Comparison of ENCODE assay signal across 16 cellular contexts in the genomic region with DNA sequence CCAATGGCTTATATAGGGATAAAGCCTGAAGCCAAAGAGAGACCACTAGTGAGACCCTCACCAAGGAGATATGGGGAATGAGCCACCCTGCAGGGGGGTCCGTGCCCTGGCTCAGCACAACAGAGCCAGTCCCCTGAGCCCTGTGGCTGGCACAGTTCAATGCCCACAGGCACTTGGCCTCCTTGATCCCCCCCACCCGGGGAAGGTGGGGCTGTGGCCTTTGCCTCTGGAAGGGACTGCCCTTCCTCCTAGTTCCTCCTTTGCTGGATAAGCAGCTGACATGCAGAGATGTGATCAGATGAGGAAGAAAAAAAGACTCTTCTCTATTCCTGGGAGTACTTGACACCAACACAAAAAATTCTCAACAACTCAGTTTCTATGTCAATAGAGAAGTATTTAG. TPM values are rescaled to one million over a fixed set of nuclear protein-coding genes. Genes with fewer than 3 reads are reported as not detected.
DNase-seq lines count a peak whose midpoint lies in the region; ATAC-seq, FAIRE-seq and TF ChIP-seq lines count a peak whose summit lies in the region.
"Had no signal": no experiment of that assay in that cellular context is flagged by ENCODE, and none has a peak within 500 bp of the region (broad histone marks: within the 10 kb centered on the region; RNA-seq: fewer than 3 reads in every experiment).

No MANE protein-coding gene starts in this region.

- peak overlapping the region; percentile 16 to 89 for H3K18ac ChIP-seq in mesenchymal stem cell (ENCODE audit: low read depth in 1 of 2, low read length in 2 of 2)

- peak overlapping the region in 1 of 2 experiments; percentile 31 for H3K14ac ChIP-seq in mesenchymal stem cell (ENCODE audit: low read length in 2 of 2)

- H3K9me3 Mint-ChIP-seq in chondrocyte (ENCODE audit: low read depth): no peaks in the 10 kb centered on the region
- H3K9me3 Mint-ChIP-seq: endodermal cell, memory B cell had no signal

- H4K20me1 ChIP-seq in Loucy (ENCODE audit: insufficient read depth, low read length, poor library complexity, severe bottlenecking): no peaks in the 10 kb centered on the region

- H3K4ac ChIP-seq in mesenchymal stem cell (ENCODE audit: low read depth in 1 of 2, low read length in 2 of 2): peak overlapping the region; percentile 59 to 78

- FAIRE-seq in D721Med (lab: Jason Lieb, UNC): no peak
- FAIRE-seq: H1 had no signal

- no peaks in the 10 kb centered on the region for H3K36me3 Mint-ChIP-seq in chondrocyte (ENCODE audit: low read depth)
- H3K36me3 Mint-ChIP-seq: memory B cell had no signal

- H3K4me3 Mint-ChIP-seq in chondrocyte (ENCODE audit: unreplicated experiment): no peak overlapping the region
- H3K4me3 Mint-ChIP-seq: B cell, endodermal cell, memory B cell had no signal

- peak overlapping the region in 1 of 2 experiments; percentile 83 for H3K23ac ChIP-seq in mesenchymal stem cell (ENCODE audit: low read length in 2 of 2)

- H3K79me2 ChIP-seq in ACC112 (ENCODE audit: control insufficient read depth, insufficient read depth, low read length, unreplicated experiment): peaks cover 3% of the 10 kb centered on the region
- peaks cover 54% of the 10 kb centered on the region for H3K79me2 ChIP-seq in Loucy (ENCODE audit: insufficient read depth, low read length)

- H3K27me3 Mint-ChIP-seq in chondrocyte (ENCODE audit: low read depth): no peaks in the 10 kb centered on the region

- H3K9me3 ChIP-seq in Loucy (ENCODE audit: insufficient read depth, low read depth, low read length) (no peaks in the 10 kb centered on the region), mesenchymal stem cell (ENCODE audit: control insufficient read depth, low read length) (no peaks in the 10 kb centered on the region)

- peak overlapping the region; percentile 29 for H2BK120ac ChIP-seq in mesenchymal stem cell (ENCODE audit: low read depth, low read length)

- H3K27ac ChIP-seq in ACC112 (ENCODE audit: low read depth, low read length): peak overlapping the region; percentile 34
- no peak overlapping the region for H3K27ac ChIP-seq in mesenchymal stem cell (ENCODE audit: low read length, poor library complexity, severe bottlenecking)

- DNase-seq in chondrocyte (ENCODE audit: low spot score): no peak
- no peak for DNase-seq in mesenchymal stem cell
- no peak for DNase-seq in SHP77 treated with DMSO at 0.1 percent for 48 hours (lab: John Stamatoyannopoulos, UW)
- no peak for DNase-seq in D721Med (ENCODE audit: insufficient read length, low spot score)
- DNase-seq in NK-92 (lab: John Stamatoyannopoulos, UW; ENCODE audit: unreplicated experiment): no peak
- DNase-seq: activated CD4-positive, alpha-beta T cell treated with anti-CD3 and anti-CD28 coated beads for 48 hours; endodermal cell; NCI-H1092 treated with DMSO at 0.1 percent for 48 hours; stimulated activated CD4-positive, alpha-beta T cell treated with anti-CD3 and anti-CD28 coated beads, Interleukin-2, amount 100 ng/mL, for 48 hours; stimulated activated naive CD4-positive, alpha-beta T cell had no signal

- H3K27me3 ChIP-seq in ACC112 (ENCODE audit: insufficient read depth, low read length) (no peaks in the 10 kb centered on the region), Loucy (ENCODE audit: insufficient read depth, low read length, poor library complexity, severe bottlenecking) (no peaks in the 10 kb centered on the region), mesenchymal stem cell (ENCODE audit: control insufficient read depth in 1 of 2, insufficient read depth in 1 of 2, low read length in 2 of 2) (no peaks in the 10 kb centered on the region)

- H3K9ac ChIP-seq in Loucy (ENCODE audit: low read depth, low read length, poor library complexity, severe bottlenecking) (peak overlapping the region; percentile 33), mesenchymal stem cell (ENCODE audit: low read length) (peak overlapping the region; percentile 65)

- no peaks in the 10 kb centered on the region for H3K9me2 ChIP-seq in Loucy (replicated peaks; ENCODE audit: low read depth, low read length)

- no peak for ATAC-seq in GM19395 (IDR thresholded peaks at IDR 0.05; ENCODE audit: unreplicated experiment)

- H2BK12ac ChIP-seq in mesenchymal stem cell (ENCODE audit: low read length in 2 of 2): peak overlapping the region; percentile 32 to 56

- H3K4me3 ChIP-seq in ACC112 (ENCODE audit: low read depth, low read length) (no peak overlapping the region), Loucy (ENCODE audit: low read length, poor library complexity, severe bottlenecking) (no peak overlapping the region), mesenchymal stem cell (ENCODE audit: insufficient read depth in 1 of 2, low read depth in 1 of 2, low read length in 2 of 2) (no peak overlapping the region)

- H3K36me3 ChIP-seq in ACC112 (ENCODE audit: insufficient read depth, low read length) (no peaks in the 10 kb centered on the region), Loucy (ENCODE audit: insufficient read depth, low read length) (no peaks in the 10 kb centered on the region), mesenchymal stem cell (ENCODE audit: control insufficient read depth in 1 of 2, insufficient read depth in 2 of 2, low read depth in 1 of 2, low read length in 2 of 2) (no peaks in the 10 kb centered on the region)

- 85% methylated on average over 2 of the region's 2 CpGs for WGBS in mesenchymal stem cell

- peak overlapping the region; percentile 53 for H2BK15ac ChIP-seq in mesenchymal stem cell (ENCODE audit: low read depth, poor library complexity, severe bottlenecking)

- TF ChIP-seq CTCF in Loucy (conservative IDR thresholded peaks at IDR 0.05; ENCODE audit: low read length): no peak
- TF ChIP-seq CTCF in chondrocyte (IDR thresholded peaks at IDR 0.05): no peak
- no peak for TF ChIP-seq CTCF in D721Med (IDR thresholded peaks at IDR 0.05; ENCODE audit: insufficient read depth, missing control alignments)

- peaks cover 23% of the 10 kb centered on the region for H3K4me1 Mint-ChIP-seq in chondrocyte (ENCODE audit: low read depth)
- H3K4me1 Mint-ChIP-seq: B cell had no signal

- no peak overlapping the region for H2AK5ac ChIP-seq in mesenchymal stem cell (ENCODE audit: low read length, severe bottlenecking)

- H3K4me2 ChIP-seq in Loucy (ENCODE audit: low read depth, low read length, poor library complexity, severe bottlenecking): no peak overlapping the region
- no peak overlapping the region for H3K4me2 ChIP-seq in mesenchymal stem cell (ENCODE audit: low read length, poor library complexity, severe bottlenecking)

- peaks cover 33% of the 10 kb centered on the region for H3K79me1 ChIP-seq in mesenchymal stem cell (replicated peaks; ENCODE audit: low read length, poor library complexity, severe bottlenecking)

- peak overlapping the region; percentile 81 for H3K27ac Mint-ChIP-seq in chondrocyte (ENCODE audit: unreplicated experiment)
- H3K27ac Mint-ChIP-seq: B cell, endodermal cell, memory B cell had no signal

- H4K91ac ChIP-seq in mesenchymal stem cell (ENCODE audit: low read length): peak overlapping the region; percentile 94

- H2AFZ ChIP-seq in ACC112 (ENCODE audit: low read length, unreplicated experiment): no peak overlapping the region
- no peak overlapping the region for H2AFZ ChIP-seq in Loucy (ENCODE audit: low read length)
- H2AFZ ChIP-seq in mesenchymal stem cell (ENCODE audit: low read depth, low read length): no peak overlapping the region

- no peaks in the 10 kb centered on the region for H3F3A ChIP-seq in Loucy (ENCODE audit: low read depth)

- H2BK5ac ChIP-seq in mesenchymal stem cell (ENCODE audit: low read depth, low read length, poor library complexity, severe bottlenecking): no peak overlapping the region

- H3K4me1 ChIP-seq in ACC112 (ENCODE audit: control insufficient read depth, insufficient read depth, low read length, unreplicated experiment): peaks cover 16% of the 10 kb centered on the region
- peaks cover 30% of the 10 kb centered on the region for H3K4me1 ChIP-seq in Loucy (ENCODE audit: insufficient read depth, low read length, poor library complexity, severe bottlenecking)
- peaks cover 16% of the 10 kb centered on the region for H3K4me1 ChIP-seq in mesenchymal stem cell (ENCODE audit: control insufficient read depth, insufficient read depth, low read depth, low read length)

- peak overlapping the region; percentile 73 for H4K8ac ChIP-seq in mesenchymal stem cell (ENCODE audit: low read length)

RNA-seq across cellular contexts. Expression of gene TTC7B, which starts 19.9 kb away (rescaled TPM):
- 29.9 to 45.6 TPM (median 40.3 TPM) in 3 replicates for total RNA-seq in chondrocyte
- polyA plus RNA-seq in mesenchymal stem cell (2013, experiment 1 of 2): 28.7 TPM
- 28.3 TPM for polyA plus RNA-seq in mesenchymal stem cell (2013, experiment 2 of 2)
